In genomic region chr17:42018988-42019387, GRCh38 we compare ENCODE assay signal across 1 cellular context.
TF ChIP-seq lines count a peak whose summit lies in the region.

No MANE protein-coding gene starts in this region.

TF ChIP-seq in HepG2, 621 proteins besides CTCF, POLR2A, EP300 and RAD21:
- TF ChIP-seq YEATS4 (CRISPR knock-in tag; IDR thresholded peaks at IDR 0.05; ENCODE audit: borderline replicate concordance), result no peak
- 0 out of 2 replicates have a peak, but pooled peaks have one; percentile 9 for TF ChIP-seq ELF4 (CRISPR knock-in tag; IDR thresholded peaks at IDR 0.05; ENCODE audit: borderline replicate concordance)
- TF ChIP-seq ZNF589 (CRISPR knock-in tag; conservative IDR thresholded peaks at IDR 0.05), result no peak
- TF ChIP-seq SMAD3 (CRISPR knock-in tag; IDR thresholded peaks at IDR 0.05), result 0 out of 2 replicates have a peak, but pooled peaks have one; percentile 40
- peak; percentile 53; the same call in 1 of the 2 replicates for TF ChIP-seq ZNF770 (CRISPR knock-in tag; IDR thresholded peaks at IDR 0.05)
TF ChIP-seq in HepG2: peak in this region for 3.
